17 cellular contexts compared by ENCODE assay signal in the genomic region with DNA sequence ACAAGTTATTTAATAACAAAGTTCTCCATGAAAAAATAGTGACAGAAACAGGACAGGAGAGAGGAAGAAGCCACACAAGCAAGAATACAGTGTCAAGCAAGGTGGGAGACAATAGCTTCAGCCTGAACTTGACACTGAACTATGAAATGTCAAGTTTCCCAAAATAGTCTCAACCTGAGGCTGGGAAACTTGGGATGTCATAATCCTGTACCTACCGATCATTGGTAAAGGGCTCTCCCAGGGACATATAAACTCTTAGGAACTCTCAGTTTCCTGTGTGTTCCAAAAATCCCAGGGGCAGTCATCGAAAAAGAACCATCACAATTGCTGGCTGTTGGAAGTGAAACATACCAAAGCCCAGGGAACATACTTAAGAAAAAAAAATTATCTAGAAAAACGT.
DNase-seq lines count a peak whose midpoint lies in the region; ATAC-seq and TF ChIP-seq lines count a peak whose summit lies in the region.
"Had no signal": no experiment of that assay in that cellular context is flagged by ENCODE, and none has a peak within 500 bp of the region (broad histone marks: within the 10 kb centered on the region; RNA-seq: fewer than 3 reads in every experiment).

No MANE protein-coding gene starts in this region.

- H3K9me3 Mint-ChIP-seq in MCF 10A (ENCODE audit: unreplicated experiment) = no peaks in the 10 kb centered on the region

- peak overlapping the region; percentile 80 for H3K27ac Mint-ChIP-seq in MCF 10A (ENCODE audit: low read depth, unreplicated experiment)

- H3K27ac ChIP-seq in breast epithelium (no peak overlapping the region), SJSA1 (peak overlapping the region; percentile 36), esophagus (ENCODE audit: low read depth in 2 of 2, low read length in 1 of 2) (peak overlapping the region; percentile 74 to 83), urinary bladder (ENCODE audit: low read depth) (peak overlapping the region; percentile 5), esophagus muscularis mucosa (replicated peaks in 1 of 4) (no peak overlapping the region)

- H3K36me3 ChIP-seq in breast epithelium (no peaks in the 10 kb centered on the region), SJSA1 (no peaks in the 10 kb centered on the region), esophagus (ENCODE audit: control insufficient read depth in 2 of 2, insufficient read depth in 2 of 2, low read length in 1 of 2) (no peaks in the 10 kb centered on the region), urinary bladder (ENCODE audit: insufficient read depth) (no peaks in the 10 kb centered on the region), esophagus muscularis mucosa (no peaks in the 10 kb centered on the region)
- H3K36me3 ChIP-seq: BE2C had no signal

- 60 to 61% methylated on average over 3 of the region's 3 CpGs for whole genome bisulfite sequencing in esophagus, 2 donors
- 76% methylated on average over 3 of the region's 3 CpGs for WGBS in urinary bladder
- WGBS in esophagus muscularis mucosa = 77% methylated on average over 3 of the region's 3 CpGs

- peak; percentile 68 for DNase-seq in MCF 10A (ENCODE audit: unreplicated experiment)
- no peak for DNase-seq in breast epithelium (ENCODE audit: low spot score in 2 of 2)
- DNase-seq in SJSA1 (ENCODE audit: low read depth in 1 of 2, low spot score in 2 of 2) = no peak
- DNase-seq in esophagus muscularis mucosa (ENCODE audit: extremely low spot score) = no peak
- no peak for DNase-seq in activated naive CD4-positive, alpha-beta T cell treated with anti-CD3 and anti-CD28 coated beads, Interleukin-2, amount 50 U/mL, for 16 hours
- DNase-seq: BE2C, GF-D8, KG1, NCI-H1092 treated with DMSO at 0.1 percent for 48 hours, NCI-H146, NCI-H2029 treated with DMSO at 0.1 percent for 48 hours, NCI-H345, NCI-H524, Right ventricle myocardium superior had no signal

- peaks cover 37% of the 10 kb centered on the region for H3K4me1 Mint-ChIP-seq in MCF 10A (ENCODE audit: insufficient read depth, unreplicated experiment)

- CTCF ChIA-PET in MCF 10A (lab: Yijun Ruan, JAX) = interaction anchor here (0.6 to 1.8 kb wide), 4 partner anchors 13 to 626 kb away, joined by 3 to 7 read pairs (median 3); no protein-coding TSS in a partner anchor

- H3K36me3 Mint-ChIP-seq in MCF 10A (ENCODE audit: insufficient read depth, unreplicated experiment) = no peaks in the 10 kb centered on the region

- intact Hi-C loops in MCF 10A (cut with micrococcal nuclease) = no loop called here
- intact Hi-C loops in breast epithelium (cut with DNase I; ENCODE audit: low total_unique reads) = no loop called here
- intact Hi-C loops in esophagus muscularis mucosa (cut with DNase I) = no loop called here

- H3K27me3 ChIP-seq in breast epithelium (no peaks in the 10 kb centered on the region), SJSA1 (replicated peaks) (no peaks in the 10 kb centered on the region), esophagus (ENCODE audit: control insufficient read depth in 1 of 2, insufficient read depth in 2 of 2, low read length in 2 of 2) (no peaks in the 10 kb centered on the region), esophagus muscularis mucosa (no peaks in the 10 kb centered on the region)
- H3K27me3 ChIP-seq: BE2C had no signal

- H3K9me3 ChIP-seq in breast epithelium (no peaks in the 10 kb centered on the region), SJSA1 (replicated peaks) (no peaks in the 10 kb centered on the region), esophagus (ENCODE audit: control insufficient read depth in 2 of 2, insufficient read depth in 1 of 2, low read depth in 1 of 2, low read length in 1 of 2) (no peaks in the 10 kb centered on the region), esophagus muscularis mucosa (no peaks in the 10 kb centered on the region)
- H3K9me3 ChIP-seq: BE2C had no signal

- no peak for TF ChIP-seq EP300 in esophagus muscularis mucosa (IDR thresholded peaks at IDR 0.05)

- TSS peak; percentile 84 for BruUV-seq in MCF 10A (replicated peaks; lab: Mats Ljungman, UMichigan)

- TF ChIP-seq CTCF in MCF 10A (IDR thresholded peaks at IDR 0.05; ENCODE audit: unreplicated experiment) (no peak), breast epithelium (IDR thresholded peaks at IDR 0.05) (no peak), esophagus muscularis mucosa (IDR thresholded peaks at IDR 0.05) (no peak)

- H3K4me1 ChIP-seq in breast epithelium = no peaks in the 10 kb centered on the region
- H3K4me1 ChIP-seq in SJSA1 (replicated peaks) = peaks cover 19% of the 10 kb centered on the region
- H3K4me1 ChIP-seq in esophagus (ENCODE audit: control insufficient read depth in 2 of 2, insufficient read depth in 2 of 2, low read length in 1 of 2) = no peaks in the 10 kb centered on the region
- no peaks in the 10 kb centered on the region for H3K4me1 ChIP-seq in urinary bladder (ENCODE audit: insufficient read depth)
- no peaks in the 10 kb centered on the region for H3K4me1 ChIP-seq in esophagus muscularis mucosa
- H3K4me1 ChIP-seq: BE2C had no signal

- TF ChIP-seq POLR2A in breast epithelium (IDR thresholded peaks at IDR 0.05) = no peak
- TF ChIP-seq POLR2A in esophagus muscularis mucosa (IDR thresholded peaks at IDR 0.05; ENCODE audit: low read depth) = no peak

- POLR2A ChIA-PET in MCF 10A (lab: Yijun Ruan, JAX) = interaction anchor here (0.6 to 6.3 kb wide), 25 partner anchors 9 to 640 kb away, joined by 3 to 66 read pairs (median 4); no protein-coding TSS in a partner anchor

- H3K4me3 Mint-ChIP-seq in MCF 10A (ENCODE audit: unreplicated experiment) = no peak overlapping the region

- H3K27me3 Mint-ChIP-seq in MCF 10A (ENCODE audit: insufficient read depth, unreplicated experiment) = no peaks in the 10 kb centered on the region

- no peak overlapping the region for H3K4me3 ChIP-seq in breast epithelium
- H3K4me3 ChIP-seq in SJSA1 = no peak overlapping the region
- no peak overlapping the region for H3K4me3 ChIP-seq in esophagus (ENCODE audit: low read depth in 1 of 2, low read length in 2 of 2)
- H3K4me3 ChIP-seq in urinary bladder (ENCODE audit: low read depth, low read length) = no peak overlapping the region
- no peak overlapping the region for H3K4me3 ChIP-seq in esophagus muscularis mucosa

- no peak for ATAC-seq in HG03135 (IDR thresholded peaks at IDR 0.05; ENCODE audit: unreplicated experiment)

Comparison
In these comparisons a context has a peak if more than half of its experiments do, and no peak if none do; other contexts are left out.
1. H3K27ac ChIP-seq: peak in SJSA1 (single experiment), esophagus (2 of 2) and urinary bladder (single experiment); none in breast epithelium (0 of 2) and esophagus muscularis mucosa (0 of 4).